In genomic region chr3:44028-44676, GRCh38 we compare ENCODE assay signal across 20 cellular contexts.
DNase-seq lines count a peak whose midpoint lies in the region; ATAC-seq and FAIRE-seq lines count a peak whose summit lies in the region.
"Had no signal": no experiment of that assay in that cellular context is flagged by ENCODE, and none has a peak within 500 bp of the region (broad histone marks: within the 10 kb centered on the region; RNA-seq: fewer than 3 reads in every experiment).

No MANE protein-coding gene starts in this region.

- ATAC-seq in activated CD8-positive, alpha-beta memory T cell treated with anti-CD3 and anti-CD28 coated beads, Interleukin-2, amount 10 ng/mL, durations not matched to agents 7 days and 5 days = no peak
- ATAC-seq in aorta (ENCODE audit: low FRiP score) = no peak

- no peak overlapping the region for H2BK12ac ChIP-seq in neuronal stem cell (ENCODE audit: low read length)

- H4K8ac ChIP-seq in neuronal stem cell (ENCODE audit: low read depth, low read length) = peak overlapping the region; percentile 29

- intact Hi-C loops in aorta (cut with DNase I) = no loop called here

- H3K4me1 ChIP-seq in neuronal stem cell (ENCODE audit: control insufficient read depth in 2 of 2, insufficient read depth in 1 of 2, low read depth in 1 of 2, low read length in 2 of 2) = no peaks in the 10 kb centered on the region
- H3K4me1 ChIP-seq in aorta (ENCODE audit: control insufficient read depth in 1 of 2, insufficient read depth in 2 of 2, low read length in 2 of 2) = no peaks in the 10 kb centered on the region
- H3K4me1 ChIP-seq: BE2C, HAP-1 had no signal

- H3K9me3 ChIP-seq in neuronal stem cell (replicated peaks in 1 of 2; ENCODE audit: control insufficient read depth in 2 of 2, insufficient read depth in 1 of 2, low read depth in 1 of 2, low read length in 2 of 2) = no peaks in the 10 kb centered on the region
- H3K9me3 ChIP-seq in aorta (ENCODE audit: control insufficient read depth, low read length) = no peaks in the 10 kb centered on the region
- H3K9me3 ChIP-seq: BE2C, HAP-1 had no signal

- no peak for DNase-seq in HTR-8/SVneo (ENCODE audit: insufficient read length, low spot score)
- DNase-seq in left kidney (ENCODE audit: low read depth, low spot score) = peak; percentile 3
- DNase-seq in neuronal stem cell (ENCODE audit: low spot score) = no peak
- no peak for DNase-seq in DMS79 (lab: John Stamatoyannopoulos, UW)
- no peak for DNase-seq in activated CD8-positive, alpha-beta memory T cell treated with anti-CD3 and anti-CD28 coated beads, Interleukin-2, amount 10 ng/mL, durations not matched to agents 7 days and 5 days
- no peak for DNase-seq in aorta
- DNase-seq: ACHN; BE2C; C1 segment of cervical spinal cord; CD4-positive, CD25-positive, alpha-beta regulatory T cell; CD8-positive, alpha-beta memory T cell; COR-L47; GDM1; KBM-7 had no signal

- H2AK5ac ChIP-seq in neuronal stem cell (ENCODE audit: low read depth, low read length) = peak overlapping the region; percentile 40

- CTCF ChIA-PET in activated CD8-positive, alpha-beta memory T cell treated with anti-CD3 and anti-CD28 coated beads, Interleukin-2, amount 10 ng/mL, durations not matched to agents 7 days and 5 days (lab: Charles Lee) = no interaction called here

- H2BK5ac ChIP-seq in neuronal stem cell (ENCODE audit: low read length) = no peak overlapping the region

- H3K27me3 Mint-ChIP-seq in activated CD8-positive, alpha-beta memory T cell treated with anti-CD3 and anti-CD28 coated beads, Interleukin-2, amount 10 ng/mL, durations not matched to agents 7 days and 5 days = no peaks in the 10 kb centered on the region

- no peak overlapping the region for H3K27ac ChIP-seq in neuronal stem cell (replicated peaks; ENCODE audit: low read length)
- H3K27ac ChIP-seq in aorta (ENCODE audit: low read depth in 1 of 2, low read length in 2 of 2) = no peak overlapping the region
- H3K27ac ChIP-seq: HL-60 had no signal

- H3K9me3 Mint-ChIP-seq in activated CD8-positive, alpha-beta memory T cell treated with anti-CD3 and anti-CD28 coated beads, Interleukin-2, amount 10 ng/mL, durations not matched to agents 7 days and 5 days (ENCODE audit: low read depth) = no peaks in the 10 kb centered on the region

- no peak overlapping the region for H3K18ac ChIP-seq in neuronal stem cell (ENCODE audit: low read length)

- H3K27ac Mint-ChIP-seq in activated CD8-positive, alpha-beta memory T cell treated with anti-CD3 and anti-CD28 coated beads, Interleukin-2, amount 10 ng/mL, durations not matched to agents 7 days and 5 days = no peak overlapping the region
- H3K27ac Mint-ChIP-seq: CD4-positive, CD25-positive, alpha-beta regulatory T cell; CD8-positive, alpha-beta memory T cell; IgD-negative memory B cell had no signal

- peak overlapping the region in 1 of 2 donors; percentile 49 for H3K4me3 ChIP-seq in neuronal stem cell (ENCODE audit: low read length in 2 of 2)
- H3K4me3 ChIP-seq in aorta (ENCODE audit: low read length in 2 of 2) = no peak overlapping the region
- H3K4me3 ChIP-seq: HAP-1 had no signal

- H3K4me2 ChIP-seq in neuronal stem cell (ENCODE audit: insufficient read depth, low read length, poor library complexity, severe bottlenecking) = no peak overlapping the region

- peak overlapping the region; percentile 47 for H3K14ac ChIP-seq in neuronal stem cell (ENCODE audit: low read length)

- peak overlapping the region; percentile 71 for H3K9ac ChIP-seq in neuronal stem cell (ENCODE audit: low read depth, low read length, poor library complexity)

- H2BK15ac ChIP-seq in neuronal stem cell (ENCODE audit: low read length) = no peak overlapping the region

- H4K91ac ChIP-seq in neuronal stem cell (ENCODE audit: low read depth, low read length, poor library complexity) = no peak overlapping the region

- no peak overlapping the region for H3K4ac ChIP-seq in neuronal stem cell (ENCODE audit: low read length)

- no peaks in the 10 kb centered on the region for H3K79me1 ChIP-seq in neuronal stem cell (ENCODE audit: low read depth, low read length)

- H3K36me3 ChIP-seq in neuronal stem cell (replicated peaks in 1 of 2; ENCODE audit: control insufficient read depth in 2 of 2, insufficient read depth in 2 of 2, low read length in 2 of 2) (no peaks in the 10 kb centered on the region), aorta (ENCODE audit: control insufficient read depth in 1 of 2, insufficient read depth in 2 of 2, low read length in 1 of 2) (no peaks in the 10 kb centered on the region)
- H3K36me3 ChIP-seq: BE2C, HAP-1 had no signal

- no peaks in the 10 kb centered on the region for H3K36me3 Mint-ChIP-seq in activated CD8-positive, alpha-beta memory T cell treated with anti-CD3 and anti-CD28 coated beads, Interleukin-2, amount 10 ng/mL, durations not matched to agents 7 days and 5 days
- H3K36me3 Mint-ChIP-seq: CD4-positive, CD25-positive, alpha-beta regulatory T cell; CD8-positive, alpha-beta memory T cell; IgD-negative memory B cell had no signal

- H2BK120ac ChIP-seq in neuronal stem cell (ENCODE audit: low read depth, low read length) = no peak overlapping the region

- no peaks in the 10 kb centered on the region for H3K4me1 Mint-ChIP-seq in activated CD8-positive, alpha-beta memory T cell treated with anti-CD3 and anti-CD28 coated beads, Interleukin-2, amount 10 ng/mL, durations not matched to agents 7 days and 5 days
- H3K4me1 Mint-ChIP-seq: CD4-positive, CD25-positive, alpha-beta regulatory T cell; CD8-positive, alpha-beta memory T cell had no signal

- no peak overlapping the region for H3K4me3 Mint-ChIP-seq in activated CD8-positive, alpha-beta memory T cell treated with anti-CD3 and anti-CD28 coated beads, Interleukin-2, amount 10 ng/mL, durations not matched to agents 7 days and 5 days
- H3K4me3 Mint-ChIP-seq: CD4-positive, CD25-positive, alpha-beta regulatory T cell; CD8-positive, alpha-beta memory T cell; IgD-negative memory B cell had no signal

- no peak overlapping the region for H2AFZ ChIP-seq in neuronal stem cell (ENCODE audit: low read length)

- FAIRE-seq in HTR-8/SVneo (lab: Jason Lieb, UNC) = peak; percentile 69
- FAIRE-seq: A204.1, D721Med, GM12892 had no signal

- no peaks in the 10 kb centered on the region for H3K27me3 ChIP-seq in neuronal stem cell (ENCODE audit: control insufficient read depth in 3 of 3, insufficient read depth in 3 of 3, low read depth in 1 of 3, low read length in 3 of 3)
- no peaks in the 10 kb centered on the region for H3K27me3 ChIP-seq in aorta (ENCODE audit: control insufficient read depth in 1 of 2, insufficient read depth in 2 of 2, low read length in 1 of 2)
- H3K27me3 ChIP-seq: BE2C had no signal

- no CpG with 5 or more reads among the region's 9 CpGs for WGBS in neuronal stem cell (ENCODE audit: extremely low coverage in 2 of 2, insufficient read length in 2 of 2, insufficient replicate concordance in 1 of 2), 2 donors
- 73 to 74% methylated on average over 9 of the region's 9 CpGs for WGBS in aorta, 2 donors

- peak overlapping the region; percentile 11 for H3K23ac ChIP-seq in neuronal stem cell (ENCODE audit: low read depth, low read length, poor library complexity)
